Comparison of ENCODE assay signal across 9 cellular contexts in genomic region chr22:46012881-46013281, GRCh38. TPM values are rescaled to one million over a fixed set of nuclear protein-coding genes. Genes with fewer than 3 reads are reported as not detected.
DNase-seq lines count a peak whose midpoint lies in the region; ATAC-seq and TF ChIP-seq lines count a peak whose summit lies in the region.
"Had no signal": no experiment of that assay in that cellular context is flagged by ENCODE, and none has a peak within 500 bp of the region (broad histone marks: within the 10 kb centered on the region; RNA-seq: fewer than 3 reads in every experiment).

No MANE protein-coding gene starts in this region.

- peak overlapping the region; percentile 89; the same call in 1 of the 2 replicates for H3K4me2 ChIP-seq in GM23338

- CTCF ChIA-PET in activated CD8-positive, alpha-beta T cell treated with anti-CD3 and anti-CD28 coated beads, Interleukin-2, amount 10 ng/mL, durations not matched to agents 7 days and 5 days (lab: Charles Lee), result interaction anchor here (0.9 to 4.3 kb wide), 10 partner anchors 9 to 106 kb away, joined by 3 to 36 read pairs (median 6); no protein-coding TSS in a partner anchor

- H3F3A ChIP-seq in GM23338 (replicated peaks; ENCODE audit: low read depth), result no peaks in the 10 kb centered on the region

- peaks cover 10% of the 10 kb centered on the region for H3K27me3 Mint-ChIP-seq in GM23338 (ENCODE audit: insufficient read depth, low read depth, poor library complexity)
- H3K27me3 Mint-ChIP-seq in activated CD8-positive, alpha-beta T cell treated with anti-CD3 and anti-CD28 coated beads, Interleukin-2, amount 10 ng/mL, durations not matched to agents 7 days and 5 days (ENCODE audit: low read depth), result peaks cover 3% of the 10 kb centered on the region

- H3K79me2 ChIP-seq in GM23338 (replicated peaks; ENCODE audit: insufficient read depth), result no peaks in the 10 kb centered on the region

- H3K36me3 Mint-ChIP-seq in GM23338 (ENCODE audit: low read depth), result no peaks in the 10 kb centered on the region
- H3K36me3 Mint-ChIP-seq in activated CD8-positive, alpha-beta T cell treated with anti-CD3 and anti-CD28 coated beads, Interleukin-2, amount 10 ng/mL, durations not matched to agents 7 days and 5 days (ENCODE audit: low read depth), result no peaks in the 10 kb centered on the region

- H3K9me2 ChIP-seq in GM23338 (ENCODE audit: insufficient read depth), result no peaks in the 10 kb centered on the region

- H3K4me3 Mint-ChIP-seq in GM23338, result peak overlapping the region; percentile 87
- H3K4me3 Mint-ChIP-seq in activated CD8-positive, alpha-beta T cell treated with anti-CD3 and anti-CD28 coated beads, Interleukin-2, amount 10 ng/mL, durations not matched to agents 7 days and 5 days, result peak overlapping the region; percentile 81

- peak overlapping the region; percentile 94; the same call in 1 of the 2 replicates for H2AFZ ChIP-seq in GM23338

- H3K27ac Mint-ChIP-seq in GM23338, result no peak overlapping the region
- H3K27ac Mint-ChIP-seq in activated CD8-positive, alpha-beta T cell treated with anti-CD3 and anti-CD28 coated beads, Interleukin-2, amount 10 ng/mL, durations not matched to agents 7 days and 5 days, result no peak overlapping the region

- ATAC-seq in GM23338 (no peak), right cardiac atrium (peak; percentile 1), GM19455 (IDR thresholded peaks at IDR 0.05; ENCODE audit: unreplicated experiment) (no peak)
- no peak for ATAC-seq in activated CD8-positive, alpha-beta T cell treated with anti-CD3 and anti-CD28 coated beads, Interleukin-2, amount 10 ng/mL, durations not matched to agents 7 days and 5 days

- no peaks in the 10 kb centered on the region for H4K20me1 ChIP-seq in GM23338 (replicated peaks; ENCODE audit: insufficient read depth)

- intact Hi-C loops in right cardiac atrium (cut with DNase I), result no loop called here

- TF ChIP-seq CTCF in GM23338 (conservative IDR thresholded peaks at IDR 0.05; ENCODE audit: low read depth in 2 of 2), result no peak

- H3K27ac ChIP-seq in GM23338 (ENCODE audit: low read depth) (no peak overlapping the region), right cardiac atrium (ENCODE audit: low read length) (peak overlapping the region; percentile 96), skeletal muscle tissue (ENCODE audit: low read depth, low read length) (peak overlapping the region; percentile 96)

- DNase-seq in GM23338 (ENCODE audit: low spot score) (no peak), right cardiac atrium (peak; percentile 46 to 77 (median 73)), cerebellar cortex (ENCODE audit: low spot score) (no peak), Kasumi-1 (lab: John Stamatoyannopoulos, UW) (no peak)
- DNase-seq in activated CD8-positive, alpha-beta T cell treated with anti-CD3 and anti-CD28 coated beads, Interleukin-2, amount 10 ng/mL, durations not matched to agents 7 days and 5 days, result no peak
- no peak for DNase-seq in activated CD4-positive, alpha-beta T cell treated with anti-CD3 and anti-CD28 coated beads, Interleukin-2, amount 50 U/mL, for 48 hours

- H3K4me3 ChIP-seq in GM23338 (peak overlapping the region; percentile 77), right cardiac atrium (ENCODE audit: low read length) (no peak overlapping the region), skeletal muscle tissue (ENCODE audit: low read length in 3 of 3) (peak overlapping the region; percentile 88 to 94 (median 89))

- H3K36me3 ChIP-seq in GM23338 (ENCODE audit: insufficient read depth), result no peaks in the 10 kb centered on the region
- H3K36me3 ChIP-seq in skeletal muscle tissue (ENCODE audit: control insufficient read depth in 3 of 3, insufficient read depth in 3 of 3, low read length in 3 of 3), result no peaks in the 10 kb centered on the region

- no peaks in the 10 kb centered on the region for H3K27me3 ChIP-seq in GM23338 (ENCODE audit: insufficient read depth)
- H3K27me3 ChIP-seq in right cardiac atrium (ENCODE audit: control insufficient read depth, insufficient read depth), result no peaks in the 10 kb centered on the region
- no peaks in the 10 kb centered on the region for H3K27me3 ChIP-seq in skeletal muscle tissue (ENCODE audit: control insufficient read depth in 3 of 3, insufficient read depth in 3 of 3, low read length in 3 of 3)

- no peaks in the 10 kb centered on the region for H3K9me3 Mint-ChIP-seq in GM23338
- no peaks in the 10 kb centered on the region for H3K9me3 Mint-ChIP-seq in activated CD8-positive, alpha-beta T cell treated with anti-CD3 and anti-CD28 coated beads, Interleukin-2, amount 10 ng/mL, durations not matched to agents 7 days and 5 days (ENCODE audit: insufficient read depth)

- 58% methylated on average over 11 of the region's 11 CpGs for WGBS in right cardiac atrium

- POLR2A ChIA-PET in activated CD8-positive, alpha-beta T cell treated with anti-CD3 and anti-CD28 coated beads, Interleukin-2, amount 10 ng/mL, durations not matched to agents 7 days and 5 days (lab: Charles Lee), result interaction anchor here (0.6 to 3.5 kb wide), 3 partner anchors 23 to 284 kb away, joined by 3 to 22 read pairs (median 4); partner anchors contain the start of gene GTSE1

- H3K4me1 ChIP-seq in GM23338 (ENCODE audit: insufficient read depth), result peaks cover 3% of the 10 kb centered on the region; the same call in 1 of the 2 replicates
- H3K4me1 ChIP-seq in right cardiac atrium (ENCODE audit: control insufficient read depth, insufficient read depth, low read length), result peaks cover 9% of the 10 kb centered on the region
- peaks cover 22 to 34% (median 30%) of the 10 kb centered on the region in 3 donors for H3K4me1 ChIP-seq in skeletal muscle tissue (ENCODE audit: control insufficient read depth in 3 of 3, insufficient read depth in 3 of 3, low read length in 3 of 3)

- peaks cover 9% of the 10 kb centered on the region for H3K4me1 Mint-ChIP-seq in GM23338
- H3K4me1 Mint-ChIP-seq in activated CD8-positive, alpha-beta T cell treated with anti-CD3 and anti-CD28 coated beads, Interleukin-2, amount 10 ng/mL, durations not matched to agents 7 days and 5 days (ENCODE audit: low read depth), result peaks cover 12% of the 10 kb centered on the region

- peak overlapping the region; percentile 89 to 96 (median 94) for H3K9ac ChIP-seq in skeletal muscle tissue (ENCODE audit: low read depth in 1 of 3, low read length in 3 of 3)

- H3K9me3 ChIP-seq in right cardiac atrium (ENCODE audit: control insufficient read depth, low read length) (no peaks in the 10 kb centered on the region), skeletal muscle tissue (ENCODE audit: control insufficient read depth in 3 of 3, low read length in 3 of 3) (peaks cover 0 to 4% (median 3%) of the 10 kb centered on the region in 3 donors)

TF ChIP-seq in GM23338, 12 proteins besides CTCF, POLR2A, EP300 and RAD21 (continues in another document):
- no peak for TF ChIP-seq ZNF331 (CRISPR knock-in tag; IDR thresholded peaks at IDR 0.05; ENCODE audit: low read depth)
- TF ChIP-seq CREB1 (CRISPR knock-in tag; IDR thresholded peaks at IDR 0.05; ENCODE audit: low read depth), result no peak

RNA-seq across cellular contexts. Expression of gene WNT7B, which starts 35.9 kb away (rescaled TPM):
- total RNA-seq in GM23338 (2014; rRNA removed; shearing (Covaris generic)), result 0.10 and 3.0 TPM in 2 replicates
- 0.17 TPM in 1 of 2 replicates, not detected in the other for polyA plus RNA-seq in GM23338 (2016; fragmentation: Nextera tagmentation; extraction: Ambion mirVana)
- not detected for total RNA-seq in activated CD8-positive, alpha-beta T cell treated with anti-CD3 and anti-CD28 coated beads, Interleukin-2, amount 10 ng/mL, durations not matched to agents 7 days and 5 days
- not detected for total RNA-seq in right cardiac atrium
- not detected for polyA plus RNA-seq in right cardiac atrium
- total RNA-seq in skeletal muscle tissue, result not detected
- total RNA-seq: mononuclear cell had no signal

Comparison
In these comparisons a context has a peak if more than half of its experiments do, and no peak if none do; other contexts are left out.
1. ATAC-seq: peak in right cardiac atrium (2 of 2); none in GM23338 (single experiment), activated CD8-positive, alpha-beta T cell treated with anti-CD3 and anti-CD28 coated beads, Interleukin-2, amount 10 ng/mL, durations not matched to agents 7 days and 5 days (single experiment) and GM19455 (single experiment).
2. DNase-seq: peak in right cardiac atrium (3 of 3); none in GM23338 (single experiment), activated CD8-positive, alpha-beta T cell treated with anti-CD3 and anti-CD28 coated beads, Interleukin-2, amount 10 ng/mL, durations not matched to agents 7 days and 5 days (single experiment), cerebellar cortex (single experiment), activated CD4-positive, alpha-beta T cell treated with anti-CD3 and anti-CD28 coated beads, Interleukin-2, amount 50 U/mL, for 48 hours (0 of 2) and Kasumi-1 (0 of 2).